8 cellular contexts compared by ENCODE assay signal in the genomic region with DNA sequence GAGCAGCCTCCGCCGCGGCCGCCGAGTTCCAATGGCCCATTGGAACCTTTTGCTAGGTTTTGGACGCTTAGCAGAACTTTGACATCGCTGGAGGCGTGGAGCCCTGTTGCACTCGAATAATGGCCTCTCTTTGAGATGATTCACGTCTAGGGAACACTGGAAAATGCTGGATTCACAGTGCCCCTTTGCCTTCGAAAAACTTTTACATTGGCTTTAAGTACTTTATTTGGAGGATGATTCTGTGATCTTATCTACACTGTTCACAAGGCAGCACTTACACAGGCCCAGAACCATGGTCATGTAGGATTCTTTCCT.
DNase-seq lines count a peak whose midpoint lies in the region; ATAC-seq and TF ChIP-seq lines count a peak whose summit lies in the region.

No MANE protein-coding gene starts in this region.

- peak overlapping the region; percentile 79 for H3K4me2 ChIP-seq in parathyroid adenoma (ENCODE audit: low read length)

- H3K27me3 ChIP-seq in GM06990 (replicated peaks; ENCODE audit: control insufficient read depth, insufficient read depth, low read length) (peaks cover 2% of the 10 kb centered on the region; the same call in 1 of the 2 replicates), RWPE2 (ENCODE audit: insufficient read depth, poor library complexity, severe bottlenecking) (no peaks in the 10 kb centered on the region), parathyroid adenoma (ENCODE audit: control insufficient read depth, insufficient read depth, low read length) (no peaks in the 10 kb centered on the region)

- H3K4me3 ChIP-seq in GM06990 (replicated peaks; ENCODE audit: low read depth, low read length) = peak overlapping the region; percentile 63
- H3K4me3 ChIP-seq in RWPE2 (ENCODE audit: severe bottlenecking) = peak overlapping the region; percentile 67
- H3K4me3 ChIP-seq in parathyroid adenoma (ENCODE audit: low read depth, low read length) = peak overlapping the region; percentile 82

- H3K36me3 ChIP-seq in GM06990 (ENCODE audit: control insufficient read depth, insufficient read depth, low read length) (no peaks in the 10 kb centered on the region), RWPE2 (ENCODE audit: low read depth) (no peaks in the 10 kb centered on the region), parathyroid adenoma (ENCODE audit: control insufficient read depth, insufficient read depth, low read length) (no peaks in the 10 kb centered on the region)

- peaks cover 6% of the 10 kb centered on the region for H3K4me1 ChIP-seq in RWPE2 (ENCODE audit: insufficient read depth, poor library complexity, severe bottlenecking)
- H3K4me1 ChIP-seq in parathyroid adenoma = no peaks in the 10 kb centered on the region

- peak overlapping the region; percentile 93 for H2AFZ ChIP-seq in parathyroid adenoma

- no peak for TF ChIP-seq CTCF in GM06990 (IDR thresholded peaks at IDR 0.05; ENCODE audit: insufficient read depth, low read length, poor library complexity, severe bottlenecking)
- TF ChIP-seq CTCF in RWPE2 (IDR thresholded peaks at IDR 0.05; ENCODE audit: poor library complexity, severe bottlenecking) = no peak
- TF ChIP-seq CTCF in parathyroid adenoma (IDR thresholded peaks at IDR 0.05) = no peak

- no peak for DNase-seq in GM06990 (ENCODE audit: extremely low read depth, insufficient read length)
- DNase-seq in RWPE2 (ENCODE audit: low spot score) = no peak
- peak; percentile 64 for DNase-seq in fibroblast of peridontal ligament (ENCODE audit: extremely low read depth)
- no peak for DNase-seq in NCI-H187 treated with DMSO at 0.1 percent for 48 hours (lab: John Stamatoyannopoulos, UW)

- H3K9me3 ChIP-seq in RWPE2 (ENCODE audit: severe bottlenecking) = no peaks in the 10 kb centered on the region
- H3K9me3 ChIP-seq in parathyroid adenoma (ENCODE audit: control insufficient read depth, low read length) = no peaks in the 10 kb centered on the region

- no peak; the same call in 2 of the 3 replicates for ATAC-seq in RWPE2 (ENCODE audit: low read depth)
- ATAC-seq in GM19452 (IDR thresholded peaks at IDR 0.05; ENCODE audit: unreplicated experiment) = no peak
- no peak for ATAC-seq in HG03159 (IDR thresholded peaks at IDR 0.05; ENCODE audit: unreplicated experiment)
- no peak for ATAC-seq in GM19395 (IDR thresholded peaks at IDR 0.05; ENCODE audit: unreplicated experiment)

- no peak overlapping the region for H3K9ac ChIP-seq in parathyroid adenoma

- no peaks in the 10 kb centered on the region for H3K79me2 ChIP-seq in parathyroid adenoma

- H3K27ac ChIP-seq in RWPE2 (ENCODE audit: poor library complexity, severe bottlenecking) (peak overlapping the region; percentile 29), parathyroid adenoma (peak overlapping the region; percentile 80)
